Comparison of ENCODE assay signal across 1 cellular context in the genomic region with DNA sequence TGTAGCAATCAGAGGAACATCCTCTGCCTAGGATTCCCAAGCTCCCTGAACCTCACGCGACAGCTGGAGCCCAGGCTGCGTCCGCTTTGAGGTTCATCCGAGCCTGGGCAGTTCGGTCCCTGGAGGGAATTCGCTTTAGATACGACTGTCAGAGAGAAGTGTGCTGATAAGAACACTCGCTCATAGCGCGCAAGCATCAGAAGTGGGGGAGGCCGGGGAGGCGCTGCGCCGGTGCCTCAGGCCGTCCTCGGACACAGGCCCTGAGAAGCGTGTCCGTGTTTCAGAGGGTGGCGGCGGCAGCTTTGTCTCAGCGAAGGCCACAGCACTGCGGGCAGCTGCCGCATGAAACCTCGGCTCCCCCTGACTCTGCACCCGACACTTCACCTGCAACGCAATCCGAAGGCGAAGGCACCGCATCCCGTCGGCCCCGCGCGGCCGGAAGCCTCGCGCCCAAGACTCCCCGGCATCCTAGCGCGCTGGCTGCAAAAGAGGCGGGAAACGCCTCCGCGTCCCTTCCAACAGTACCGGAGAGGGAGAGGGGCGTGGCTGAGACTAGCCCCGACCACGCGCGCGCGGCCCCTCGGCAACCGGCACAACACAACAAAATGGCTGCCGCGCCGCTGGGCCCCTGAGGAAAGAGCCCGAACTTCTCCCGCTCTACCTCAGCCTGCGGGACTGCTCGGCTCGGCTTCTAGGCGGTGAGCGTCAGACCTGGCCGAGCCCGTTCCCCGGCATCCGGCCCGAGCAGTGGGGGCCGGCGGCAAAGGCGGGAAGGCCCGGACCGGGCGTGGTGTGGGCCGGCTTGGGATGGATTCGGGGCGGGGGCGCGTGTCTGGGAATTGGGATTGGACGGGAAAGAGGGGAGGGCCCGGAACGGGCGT.
TF ChIP-seq lines count a peak whose summit lies in the region.

A gene with protein sequence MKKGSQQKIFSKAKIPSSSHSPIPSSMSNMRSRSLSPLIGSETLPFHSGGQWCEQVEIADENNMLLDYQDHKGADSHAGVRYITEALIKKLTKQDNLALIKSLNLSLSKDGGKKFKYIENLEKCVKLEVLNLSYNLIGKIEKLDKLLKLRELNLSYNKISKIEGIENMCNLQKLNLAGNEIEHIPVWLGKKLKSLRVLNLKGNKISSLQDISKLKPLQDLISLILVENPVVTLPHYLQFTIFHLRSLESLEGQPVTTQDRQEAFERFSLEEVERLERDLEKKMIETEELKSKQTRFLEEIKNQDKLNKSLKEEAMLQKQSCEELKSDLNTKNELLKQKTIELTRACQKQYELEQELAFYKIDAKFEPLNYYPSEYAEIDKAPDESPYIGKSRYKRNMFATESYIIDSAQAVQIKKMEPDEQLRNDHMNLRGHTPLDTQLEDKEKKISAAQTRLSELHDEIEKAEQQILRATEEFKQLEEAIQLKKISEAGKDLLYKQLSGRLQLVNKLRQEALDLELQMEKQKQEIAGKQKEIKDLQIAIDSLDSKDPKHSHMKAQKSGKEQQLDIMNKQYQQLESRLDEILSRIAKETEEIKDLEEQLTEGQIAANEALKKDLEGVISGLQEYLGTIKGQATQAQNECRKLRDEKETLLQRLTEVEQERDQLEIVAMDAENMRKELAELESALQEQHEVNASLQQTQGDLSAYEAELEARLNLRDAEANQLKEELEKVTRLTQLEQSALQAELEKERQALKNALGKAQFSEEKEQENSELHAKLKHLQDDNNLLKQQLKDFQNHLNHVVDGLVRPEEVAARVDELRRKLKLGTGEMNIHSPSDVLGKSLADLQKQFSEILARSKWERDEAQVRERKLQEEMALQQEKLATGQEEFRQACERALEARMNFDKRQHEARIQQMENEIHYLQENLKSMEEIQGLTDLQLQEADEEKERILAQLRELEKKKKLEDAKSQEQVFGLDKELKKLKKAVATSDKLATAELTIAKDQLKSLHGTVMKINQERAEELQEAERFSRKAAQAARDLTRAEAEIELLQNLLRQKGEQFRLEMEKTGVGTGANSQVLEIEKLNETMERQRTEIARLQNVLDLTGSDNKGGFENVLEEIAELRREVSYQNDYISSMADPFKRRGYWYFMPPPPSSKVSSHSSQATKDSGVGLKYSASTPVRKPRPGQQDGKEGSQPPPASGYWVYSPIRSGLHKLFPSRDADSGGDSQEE (N-terminal part only) (plus strand): TSS at position 586 of the 881 bp plus-strand sequence. CDS start 13,372 bp downstream, outside the sequence.

TF ChIP-seq in HepG2, 621 proteins besides CTCF, POLR2A, EP300 and RAD21 (continued from another document and continues in another):
- TF ChIP-seq, protein P1, sequence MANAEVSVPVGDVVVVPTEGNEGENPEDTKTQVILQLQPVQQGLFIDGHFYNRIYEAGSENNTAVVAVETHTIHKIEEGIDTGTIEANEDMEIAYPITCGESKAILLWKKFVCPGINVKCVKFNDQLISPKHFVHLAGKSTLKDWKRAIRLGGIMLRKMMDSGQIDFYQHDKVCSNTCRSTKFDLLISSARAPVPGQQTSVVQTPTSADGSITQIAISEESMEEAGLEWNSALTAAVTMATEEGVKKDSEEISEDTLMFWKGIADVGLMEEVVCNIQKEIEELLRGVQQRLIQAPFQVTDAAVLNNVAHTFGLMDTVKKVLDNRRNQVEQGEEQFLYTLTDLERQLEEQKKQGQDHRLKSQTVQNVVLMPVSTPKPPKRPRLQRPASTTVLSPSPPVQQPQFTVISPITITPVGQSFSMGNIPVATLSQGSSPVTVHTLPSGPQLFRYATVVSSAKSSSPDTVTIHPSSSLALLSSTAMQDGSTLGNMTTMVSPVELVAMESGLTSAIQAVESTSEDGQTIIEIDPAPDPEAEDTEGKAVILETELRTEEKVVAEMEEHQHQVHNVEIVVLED (CRISPR knock-in tag; IDR thresholded peaks at IDR 0.05; ENCODE audit: borderline replicate concordance): peak; percentile 79
- TF ChIP-seq, protein P2, sequence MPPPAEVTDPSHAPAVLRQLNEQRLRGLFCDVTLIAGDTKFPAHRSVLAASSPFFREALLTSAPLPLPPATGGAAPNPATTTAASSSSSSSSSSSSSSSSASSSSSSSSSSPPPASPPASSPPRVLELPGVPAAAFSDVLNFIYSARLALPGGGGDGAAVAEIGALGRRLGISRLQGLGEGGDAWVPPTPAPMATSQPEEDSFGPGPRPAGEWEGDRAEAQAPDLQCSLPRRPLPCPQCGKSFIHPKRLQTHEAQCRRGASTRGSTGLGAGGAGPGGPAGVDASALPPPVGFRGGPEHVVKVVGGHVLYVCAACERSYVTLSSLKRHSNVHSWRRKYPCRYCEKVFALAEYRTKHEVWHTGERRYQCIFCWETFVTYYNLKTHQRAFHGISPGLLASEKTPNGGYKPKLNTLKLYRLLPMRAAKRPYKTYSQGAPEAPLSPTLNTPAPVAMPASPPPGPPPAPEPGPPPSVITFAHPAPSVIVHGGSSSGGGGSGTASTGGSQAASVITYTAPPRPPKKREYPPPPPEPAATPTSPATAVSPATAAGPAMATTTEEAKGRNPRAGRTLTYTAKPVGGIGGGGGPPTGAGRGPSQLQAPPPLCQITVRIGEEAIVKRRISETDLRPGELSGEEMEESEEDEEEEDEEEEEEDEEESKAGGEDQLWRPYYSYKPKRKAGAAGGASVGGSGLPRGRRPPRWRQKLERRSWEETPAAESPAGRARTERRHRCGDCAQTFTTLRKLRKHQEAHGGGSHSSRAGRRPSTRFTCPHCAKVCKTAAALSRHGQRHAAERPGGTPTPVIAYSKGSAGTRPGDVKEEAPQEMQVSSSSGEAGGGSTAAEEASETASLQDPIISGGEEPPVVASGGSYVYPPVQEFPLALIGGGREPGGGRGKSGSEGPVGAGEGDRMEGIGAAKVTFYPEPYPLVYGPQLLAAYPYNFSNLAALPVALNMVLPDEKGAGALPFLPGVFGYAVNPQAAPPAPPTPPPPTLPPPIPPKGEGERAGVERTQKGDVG (CRISPR knock-in tag; IDR thresholded peaks at IDR 0.05; ENCODE audit: borderline replicate concordance): peak; percentile 91; the same call in 1 of the 2 replicates
- TF ChIP-seq, protein P3, sequence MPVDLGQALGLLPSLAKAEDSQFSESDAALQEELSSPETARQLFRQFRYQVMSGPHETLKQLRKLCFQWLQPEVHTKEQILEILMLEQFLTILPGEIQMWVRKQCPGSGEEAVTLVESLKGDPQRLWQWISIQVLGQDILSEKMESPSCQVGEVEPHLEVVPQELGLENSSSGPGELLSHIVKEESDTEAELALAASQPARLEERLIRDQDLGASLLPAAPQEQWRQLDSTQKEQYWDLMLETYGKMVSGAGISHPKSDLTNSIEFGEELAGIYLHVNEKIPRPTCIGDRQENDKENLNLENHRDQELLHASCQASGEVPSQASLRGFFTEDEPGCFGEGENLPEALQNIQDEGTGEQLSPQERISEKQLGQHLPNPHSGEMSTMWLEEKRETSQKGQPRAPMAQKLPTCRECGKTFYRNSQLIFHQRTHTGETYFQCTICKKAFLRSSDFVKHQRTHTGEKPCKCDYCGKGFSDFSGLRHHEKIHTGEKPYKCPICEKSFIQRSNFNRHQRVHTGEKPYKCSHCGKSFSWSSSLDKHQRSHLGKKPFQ (CRISPR knock-in tag; IDR thresholded peaks at IDR 0.05; ENCODE audit: insufficient replicate concordance): peak; percentile 93
- TF ChIP-seq MBNL3 (CRISPR knock-in tag; conservative IDR thresholded peaks at IDR 0.05) (no peak), ZBTB42 (CRISPR knock-in tag; IDR thresholded peaks at IDR 0.05) (peak; percentile 85), CHD2 (IDR thresholded peaks at IDR 0.05; ENCODE audit: low read depth, low read length) (0 out of 2 replicates have a peak, but pooled peaks have one; percentile 27), SIX4 (CRISPR knock-in tag; IDR thresholded peaks at IDR 0.05) (no peak; the same call in 1 of the 2 replicates), ZNF670 (CRISPR knock-in tag; IDR thresholded peaks at IDR 0.05; ENCODE audit: borderline replicate concordance) (peak; percentile 92; the same call in 1 of the 2 replicates), AHR (CRISPR knock-in tag; IDR thresholded peaks at IDR 0.05) (peak; percentile 80), GATAD1 (CRISPR knock-in tag; IDR thresholded peaks at IDR 0.05) (peak; percentile 81), ZNF329 (CRISPR knock-in tag; IDR thresholded peaks at IDR 0.05; ENCODE audit: low read depth) (peak; percentile 76), RELA (CRISPR knock-in tag; IDR thresholded peaks at IDR 0.05) (0 out of 2 replicates have a peak, but pooled peaks have one; percentile 27), ZMYM2 (CRISPR knock-in tag; IDR thresholded peaks at IDR 0.05) (peak; percentile 92; the same call in 1 of the 2 replicates), JARID2 (CRISPR knock-in tag; IDR thresholded peaks at IDR 0.05; ENCODE audit: insufficient replicate concordance) (no peak), ZNF34 (CRISPR knock-in tag; IDR thresholded peaks at IDR 0.05; ENCODE audit: borderline replicate concordance) (peak; percentile 72; the same call in 1 of the 2 replicates), ZNF552 (CRISPR knock-in tag; IDR thresholded peaks at IDR 0.05; ENCODE audit: borderline replicate concordance) (peak; percentile 91), FOXK1 (CRISPR knock-in tag; IDR thresholded peaks at IDR 0.05; ENCODE audit: borderline replicate concordance, low read depth) (peak; percentile 69; the same call in 1 of the 2 replicates)
- TF ChIP-seq, protein P4, sequence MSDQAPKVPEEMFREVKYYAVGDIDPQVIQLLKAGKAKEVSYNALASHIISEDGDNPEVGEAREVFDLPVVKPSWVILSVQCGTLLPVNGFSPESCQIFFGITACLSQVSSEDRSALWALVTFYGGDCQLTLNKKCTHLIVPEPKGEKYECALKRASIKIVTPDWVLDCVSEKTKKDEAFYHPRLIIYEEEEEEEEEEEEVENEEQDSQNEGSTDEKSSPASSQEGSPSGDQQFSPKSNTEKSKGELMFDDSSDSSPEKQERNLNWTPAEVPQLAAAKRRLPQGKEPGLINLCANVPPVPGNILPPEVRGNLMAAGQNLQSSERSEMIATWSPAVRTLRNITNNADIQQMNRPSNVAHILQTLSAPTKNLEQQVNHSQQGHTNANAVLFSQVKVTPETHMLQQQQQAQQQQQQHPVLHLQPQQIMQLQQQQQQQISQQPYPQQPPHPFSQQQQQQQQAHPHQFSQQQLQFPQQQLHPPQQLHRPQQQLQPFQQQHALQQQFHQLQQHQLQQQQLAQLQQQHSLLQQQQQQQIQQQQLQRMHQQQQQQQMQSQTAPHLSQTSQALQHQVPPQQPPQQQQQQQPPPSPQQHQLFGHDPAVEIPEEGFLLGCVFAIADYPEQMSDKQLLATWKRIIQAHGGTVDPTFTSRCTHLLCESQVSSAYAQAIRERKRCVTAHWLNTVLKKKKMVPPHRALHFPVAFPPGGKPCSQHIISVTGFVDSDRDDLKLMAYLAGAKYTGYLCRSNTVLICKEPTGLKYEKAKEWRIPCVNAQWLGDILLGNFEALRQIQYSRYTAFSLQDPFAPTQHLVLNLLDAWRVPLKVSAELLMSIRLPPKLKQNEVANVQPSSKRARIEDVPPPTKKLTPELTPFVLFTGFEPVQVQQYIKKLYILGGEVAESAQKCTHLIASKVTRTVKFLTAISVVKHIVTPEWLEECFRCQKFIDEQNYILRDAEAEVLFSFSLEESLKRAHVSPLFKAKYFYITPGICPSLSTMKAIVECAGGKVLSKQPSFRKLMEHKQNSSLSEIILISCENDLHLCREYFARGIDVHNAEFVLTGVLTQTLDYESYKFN (CRISPR knock-in tag; conservative IDR thresholded peaks at IDR 0.05): peak; percentile 54
- TF ChIP-seq, protein P5, sequence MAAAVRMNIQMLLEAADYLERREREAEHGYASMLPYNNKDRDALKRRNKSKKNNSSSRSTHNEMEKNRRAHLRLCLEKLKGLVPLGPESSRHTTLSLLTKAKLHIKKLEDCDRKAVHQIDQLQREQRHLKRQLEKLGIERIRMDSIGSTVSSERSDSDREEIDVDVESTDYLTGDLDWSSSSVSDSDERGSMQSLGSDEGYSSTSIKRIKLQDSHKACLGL (CRISPR knock-in tag; IDR thresholded peaks at IDR 0.05): peak; percentile 96
- TF ChIP-seq, protein P6, sequence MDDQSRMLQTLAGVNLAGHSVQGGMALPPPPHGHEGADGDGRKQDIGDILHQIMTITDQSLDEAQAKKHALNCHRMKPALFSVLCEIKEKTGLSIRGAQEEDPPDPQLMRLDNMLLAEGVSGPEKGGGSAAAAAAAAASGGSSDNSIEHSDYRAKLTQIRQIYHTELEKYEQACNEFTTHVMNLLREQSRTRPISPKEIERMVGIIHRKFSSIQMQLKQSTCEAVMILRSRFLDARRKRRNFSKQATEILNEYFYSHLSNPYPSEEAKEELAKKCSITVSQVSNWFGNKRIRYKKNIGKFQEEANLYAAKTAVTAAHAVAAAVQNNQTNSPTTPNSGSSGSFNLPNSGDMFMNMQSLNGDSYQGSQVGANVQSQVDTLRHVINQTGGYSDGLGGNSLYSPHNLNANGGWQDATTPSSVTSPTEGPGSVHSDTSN (CRISPR knock-in tag; IDR thresholded peaks at IDR 0.05; ENCODE audit: borderline replicate concordance): peak; percentile 40; the same call in 1 of the 2 replicates
- TF ChIP-seq, protein P7, sequence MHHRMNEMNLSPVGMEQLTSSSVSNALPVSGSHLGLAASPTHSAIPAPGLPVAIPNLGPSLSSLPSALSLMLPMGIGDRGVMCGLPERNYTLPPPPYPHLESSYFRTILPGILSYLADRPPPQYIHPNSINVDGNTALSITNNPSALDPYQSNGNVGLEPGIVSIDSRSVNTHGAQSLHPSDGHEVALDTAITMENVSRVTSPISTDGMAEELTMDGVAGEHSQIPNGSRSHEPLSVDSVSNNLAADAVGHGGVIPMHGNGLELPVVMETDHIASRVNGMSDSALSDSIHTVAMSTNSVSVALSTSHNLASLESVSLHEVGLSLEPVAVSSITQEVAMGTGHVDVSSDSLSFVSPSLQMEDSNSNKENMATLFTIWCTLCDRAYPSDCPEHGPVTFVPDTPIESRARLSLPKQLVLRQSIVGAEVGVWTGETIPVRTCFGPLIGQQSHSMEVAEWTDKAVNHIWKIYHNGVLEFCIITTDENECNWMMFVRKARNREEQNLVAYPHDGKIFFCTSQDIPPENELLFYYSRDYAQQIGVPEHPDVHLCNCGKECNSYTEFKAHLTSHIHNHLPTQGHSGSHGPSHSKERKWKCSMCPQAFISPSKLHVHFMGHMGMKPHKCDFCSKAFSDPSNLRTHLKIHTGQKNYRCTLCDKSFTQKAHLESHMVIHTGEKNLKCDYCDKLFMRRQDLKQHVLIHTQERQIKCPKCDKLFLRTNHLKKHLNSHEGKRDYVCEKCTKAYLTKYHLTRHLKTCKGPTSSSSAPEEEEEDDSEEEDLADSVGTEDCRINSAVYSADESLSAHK (CRISPR knock-in tag; IDR thresholded peaks at IDR 0.05; ENCODE audit: borderline replicate concordance): no peak
- TF ChIP-seq, protein P8, sequence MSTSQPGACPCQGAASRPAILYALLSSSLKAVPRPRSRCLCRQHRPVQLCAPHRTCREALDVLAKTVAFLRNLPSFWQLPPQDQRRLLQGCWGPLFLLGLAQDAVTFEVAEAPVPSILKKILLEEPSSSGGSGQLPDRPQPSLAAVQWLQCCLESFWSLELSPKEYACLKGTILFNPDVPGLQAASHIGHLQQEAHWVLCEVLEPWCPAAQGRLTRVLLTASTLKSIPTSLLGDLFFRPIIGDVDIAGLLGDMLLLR (CRISPR knock-in tag; IDR thresholded peaks at IDR 0.05): peak; percentile 95
- TF ChIP-seq, protein P9, sequence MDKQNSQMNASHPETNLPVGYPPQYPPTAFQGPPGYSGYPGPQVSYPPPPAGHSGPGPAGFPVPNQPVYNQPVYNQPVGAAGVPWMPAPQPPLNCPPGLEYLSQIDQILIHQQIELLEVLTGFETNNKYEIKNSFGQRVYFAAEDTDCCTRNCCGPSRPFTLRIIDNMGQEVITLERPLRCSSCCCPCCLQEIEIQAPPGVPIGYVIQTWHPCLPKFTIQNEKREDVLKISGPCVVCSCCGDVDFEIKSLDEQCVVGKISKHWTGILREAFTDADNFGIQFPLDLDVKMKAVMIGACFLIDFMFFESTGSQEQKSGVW (CRISPR knock-in tag; IDR thresholded peaks at IDR 0.05; ENCODE audit: borderline replicate concordance): peak; percentile 65; the same call in 1 of the 2 replicates
